Comparison of ENCODE assay signal across 8 cellular contexts in genomic region chr9:68356370-68357118, GRCh38. TPM values are rescaled to one million over a fixed set of nuclear protein-coding genes. Genes with fewer than 3 reads are reported as not detected.
A peak's percentile ranks its signal among the peaks of the same experiment; 100 is the strongest.
DNase-seq lines count a peak whose midpoint lies in the region; ATAC-seq and TF ChIP-seq lines count a peak whose summit lies in the region.
"Not testable (repeated sequence)": the region's sequence is repeated elsewhere in the genome, so short reads cannot be mapped to it uniquely, and the experiment has no call there.

PGM5 (plus strand) TSS chr9:68356611; CDS start chr9:68357128, 517 bp downstream.

- H3K4me2 ChIP-seq in OCI-LY3 (ENCODE audit: low read length), result not testable (repeated sequence)
- H3K4me2 ChIP-seq in neural progenitor cell, result peak within 1 kb of the TSS; percentile 91

- H3F3A ChIP-seq in neural progenitor cell (ENCODE audit: low read depth), result not testable (repeated sequence)

- peak within 1 kb of the TSS; percentile 10; the same call in 1 of the 2 replicates for H3K9ac ChIP-seq in OCI-LY3 (ENCODE audit: low read length)
- H3K9ac ChIP-seq in neural progenitor cell, result not testable (repeated sequence)
- peak within 1 kb of the TSS; percentile 51 to 57 for H3K9ac ChIP-seq in stomach smooth muscle (ENCODE audit: low read length in 2 of 2)

- DNase-seq in CD1c-positive myeloid dendritic cell (ENCODE audit: extremely low spot score) (peak; percentile 30), GM20000 (ENCODE audit: low spot score) (peak; percentile 11), islet precursor cell (peak; percentile 54), neural progenitor cell (ENCODE audit: low spot score) (peak; percentile 45)
- DNase-seq in activated naive CD8-positive, alpha-beta T cell treated with anti-CD3 and anti-CD28 coated beads, Interleukin-2, amount 10 ng/mL, durations not matched to agents 7 days and 5 days; epithelial cell of proximal tubule (ENCODE audit: low read depth): not testable (repeated sequence)

- not testable (repeated sequence) for H3K4me1 Mint-ChIP-seq in activated naive CD8-positive, alpha-beta T cell treated with anti-CD3 and anti-CD28 coated beads, Interleukin-2, amount 10 ng/mL, durations not matched to agents 7 days and 5 days; neural progenitor cell

- not testable (repeated sequence) for H3K36me3 Mint-ChIP-seq in activated naive CD8-positive, alpha-beta T cell treated with anti-CD3 and anti-CD28 coated beads, Interleukin-2, amount 10 ng/mL, durations not matched to agents 7 days and 5 days; neural progenitor cell

- POLR2A ChIA-PET in activated naive CD8-positive, alpha-beta T cell treated with anti-CD3 and anti-CD28 coated beads, Interleukin-2, amount 10 ng/mL, durations not matched to agents 7 days and 5 days (lab: Charles Lee), result not testable (repeated sequence)

- H3K4me3 Mint-ChIP-seq in activated naive CD8-positive, alpha-beta T cell treated with anti-CD3 and anti-CD28 coated beads, Interleukin-2, amount 10 ng/mL, durations not matched to agents 7 days and 5 days, result peak within 1 kb of the TSS; percentile 44
- peak within 1 kb of the TSS; percentile 84 for H3K4me3 Mint-ChIP-seq in neural progenitor cell

- H3K4me1 ChIP-seq in OCI-LY3 (ENCODE audit: low read length); neural progenitor cell; stomach smooth muscle (ENCODE audit: control insufficient read depth, insufficient read depth, low read length): not testable (repeated sequence)

- not testable (repeated sequence) for H3K9me3 Mint-ChIP-seq in activated naive CD8-positive, alpha-beta T cell treated with anti-CD3 and anti-CD28 coated beads, Interleukin-2, amount 10 ng/mL, durations not matched to agents 7 days and 5 days; neural progenitor cell

- not testable (repeated sequence) for H2AFZ ChIP-seq in OCI-LY3 (ENCODE audit: low read depth, low read length)
- peak within 1 kb of the TSS; percentile 94 for H2AFZ ChIP-seq in neural progenitor cell (replicated peaks)

- H3K36me3 ChIP-seq in OCI-LY3 (replicated peaks; ENCODE audit: low read depth, low read length); neural progenitor cell; stomach smooth muscle (ENCODE audit: control insufficient read depth in 2 of 2, insufficient read depth in 2 of 2, low read length in 2 of 2): not testable (repeated sequence)

- not testable (repeated sequence) for TF ChIP-seq CTCF in GM20000 (IDR thresholded peaks at IDR 0.05; ENCODE audit: extremely low read depth, missing control alignments); OCI-LY3 (IDR thresholded peaks at IDR 0.05; ENCODE audit: low read depth, low read length); epithelial cell of proximal tubule (conservative IDR thresholded peaks at IDR 0.05; ENCODE audit: low read depth, low read length); neural progenitor cell (IDR thresholded peaks at IDR 0.05)

- H3K27me3 Mint-ChIP-seq in activated naive CD8-positive, alpha-beta T cell treated with anti-CD3 and anti-CD28 coated beads, Interleukin-2, amount 10 ng/mL, durations not matched to agents 7 days and 5 days, result peaks cover 37% of the 10 kb centered on the region
- peaks cover 28% of the 10 kb centered on the region for H3K27me3 Mint-ChIP-seq in neural progenitor cell (ENCODE audit: insufficient read depth, low read depth)

- peak; percentile 56 for ATAC-seq in activated naive CD8-positive, alpha-beta T cell treated with anti-CD3 and anti-CD28 coated beads, Interleukin-2, amount 10 ng/mL, durations not matched to agents 7 days and 5 days (ENCODE audit: low read depth)

- not testable (repeated sequence) for H3K79me2 ChIP-seq in OCI-LY3 (ENCODE audit: low read length); neural progenitor cell (ENCODE audit: low read depth)

- H3K9me3 ChIP-seq in OCI-LY3 (ENCODE audit: insufficient read depth, low read length); neural progenitor cell (ENCODE audit: low read depth); stomach smooth muscle (ENCODE audit: control insufficient read depth in 2 of 2, low read length in 2 of 2): not testable (repeated sequence)

- H4K20me1 ChIP-seq in OCI-LY3 (ENCODE audit: insufficient read depth, low read length); neural progenitor cell (ENCODE audit: low read depth): not testable (repeated sequence)

- peak within 1 kb of the TSS; percentile 62 for H3K4me3 ChIP-seq in OCI-LY3 (ENCODE audit: low read length)
- H3K4me3 ChIP-seq in epithelial cell of proximal tubule (ENCODE audit: low read depth, low read length), result peak within 1 kb of the TSS; percentile 58
- peak within 1 kb of the TSS; percentile 69 for H3K4me3 ChIP-seq in neural progenitor cell
- H3K4me3 ChIP-seq in stomach smooth muscle (ENCODE audit: low read length in 2 of 2), result peak within 1 kb of the TSS; percentile 65 to 75

- H3K27me3 ChIP-seq in OCI-LY3 (ENCODE audit: low read depth, low read length); stomach smooth muscle (ENCODE audit: control insufficient read depth in 1 of 2, insufficient read depth in 2 of 2, low read length in 2 of 2): not testable (repeated sequence)
- peaks cover 92% of the 10 kb centered on the region for H3K27me3 ChIP-seq in neural progenitor cell

- not testable (repeated sequence) for H3K27ac ChIP-seq in OCI-LY3 (ENCODE audit: low read length); neural progenitor cell
- peak within 1 kb of the TSS; percentile 85 for H3K27ac ChIP-seq in stomach smooth muscle (ENCODE audit: low read length)

- not testable (repeated sequence) for H3K27ac Mint-ChIP-seq in activated naive CD8-positive, alpha-beta T cell treated with anti-CD3 and anti-CD28 coated beads, Interleukin-2, amount 10 ng/mL, durations not matched to agents 7 days and 5 days; neural progenitor cell

RNA-seq across cellular contexts. Expression of gene PGM5, which starts in this region (rescaled TPM):
- not detected for total RNA-seq in activated naive CD8-positive, alpha-beta T cell treated with anti-CD3 and anti-CD28 coated beads, Interleukin-2, amount 10 ng/mL, durations not matched to agents 7 days and 5 days
- total RNA-seq in epithelial cell of proximal tubule, result 1.2 TPM in 1 of 2 replicates, not detected in the other
- total RNA-seq in neural progenitor cell (ENCODE audit: low replicate concordance), result 0.81 and 2.0 TPM in 2 replicates

Comparison
In these comparisons a context has a peak if more than half of its experiments do, and no peak if none do; other contexts are left out.
1. Peak in ATAC-seq in activated naive CD8-positive, alpha-beta T cell treated with anti-CD3 and anti-CD28 coated beads, Interleukin-2, amount 10 ng/mL, durations not matched to agents 7 days and 5 days; RNA of the gene not detected or under 1 TPM.